In the genomic region with DNA sequence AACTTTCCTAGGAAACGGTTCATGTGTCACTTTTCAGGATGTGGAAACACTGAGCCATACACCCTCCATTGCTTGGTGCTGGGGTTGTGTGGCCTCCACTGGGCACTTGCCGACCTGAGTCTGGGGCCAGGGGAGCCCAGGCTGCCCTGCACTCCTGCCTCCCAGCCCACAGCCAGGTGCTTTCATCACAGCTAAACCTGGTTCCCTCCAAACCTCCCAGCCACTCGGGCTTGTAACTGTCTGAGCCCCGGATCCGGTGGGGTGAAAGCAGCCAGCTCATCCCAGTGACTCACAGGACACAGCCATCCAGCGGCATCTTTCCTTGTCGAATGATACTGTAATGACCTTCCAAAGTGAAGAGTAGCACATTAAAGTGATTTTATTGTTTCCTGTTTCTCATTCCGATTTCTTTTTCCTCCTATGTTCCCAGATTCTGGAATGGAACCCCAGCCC, we compare ENCODE assay signal across 11 cellular contexts. TPM values are rescaled to one million over a fixed set of nuclear protein-coding genes. Genes with fewer than 3 reads are reported as not detected.
DNase-seq lines count a peak whose midpoint lies in the region; ATAC-seq, FAIRE-seq and TF ChIP-seq lines count a peak whose summit lies in the region.
"Had no signal": no experiment of that assay in that cellular context is flagged by ENCODE, and none has a peak within 500 bp of the region (broad histone marks: within the 10 kb centered on the region; RNA-seq: fewer than 3 reads in every experiment).

No MANE protein-coding gene starts in this region.

- H3K4me3 ChIP-seq in BJ (ENCODE audit: low read depth, low read length): no peak overlapping the region
- H3K4me3 ChIP-seq in mesendoderm (ENCODE audit: low read length): no peak overlapping the region

- H3K4me3 Mint-ChIP-seq in HFFc6 (peak overlapping the region; percentile 73), brain (no peak overlapping the region)

- no peak overlapping the region for H3K4ac ChIP-seq in mesendoderm (ENCODE audit: low read depth, low read length)

- H3K27ac Mint-ChIP-seq in HFFc6 (peak overlapping the region; percentile 93), brain (peak overlapping the region in 3 of 5 experiments; percentile 78 to 89 (median 81))

- ATAC-seq in GM19324 (IDR thresholded peaks at IDR 0.05; ENCODE audit: low FRiP score, unreplicated experiment): no peak

- H2BK15ac ChIP-seq in mesendoderm (replicated peaks; ENCODE audit: low read depth): no peak overlapping the region

- no CpG with 5 or more reads among the region's 8 CpGs for WGBS in mesendoderm (ENCODE audit: extremely low coverage, insufficient coverage, low lambda C conversion rate)

- DNase-seq in BJ (ENCODE audit: low read depth) (peak; percentile 30), HFFc6 (peak; percentile 84), mesendoderm (no peak), GM19238 (ENCODE audit: insufficient read length, low spot score) (no peak), GM19239 (ENCODE audit: insufficient read length, low spot score) (no peak), GF-D8 (lab: John Stamatoyannopoulos, UW) (no peak)
- DNase-seq: GDM1, NCI-H510A had no signal

- H2BK120ac ChIP-seq in mesendoderm (ENCODE audit: low read depth, low read length): no peak overlapping the region

- H3K4me2 ChIP-seq in mesendoderm (ENCODE audit: low read length): no peak overlapping the region

- H4K8ac ChIP-seq in mesendoderm (ENCODE audit: low read depth, low read length): no peak overlapping the region

- H3K23ac ChIP-seq in mesendoderm (ENCODE audit: low read length): no peak overlapping the region

- H3K79me2 ChIP-seq in mesendoderm (ENCODE audit: control insufficient read depth, insufficient read depth, low read length): peaks cover 2% of the 10 kb centered on the region

- no peak overlapping the region for H3K56ac ChIP-seq in mesendoderm (ENCODE audit: low read length)

- H3K4me1 ChIP-seq in mesendoderm (ENCODE audit: control insufficient read depth, low read depth, low read length): no peaks in the 10 kb centered on the region

- H3K9me3 Mint-ChIP-seq in HFFc6 (no peaks in the 10 kb centered on the region), brain (peaks cover 0 to 4% (median 0%) of the 10 kb centered on the region in 5 experiments)

- peaks cover 28% of the 10 kb centered on the region for H3K27me3 Mint-ChIP-seq in HFFc6 (ENCODE audit: insufficient read depth)
- no peaks in the 10 kb centered on the region for H3K27me3 Mint-ChIP-seq in brain

- peaks cover 33% of the 10 kb centered on the region for H3K36me3 Mint-ChIP-seq in HFFc6 (ENCODE audit: low read depth)
- peaks cover 42% of the 10 kb centered on the region for H3K36me3 Mint-ChIP-seq in brain

- H4K5ac ChIP-seq in mesendoderm (ENCODE audit: low read length): no peak overlapping the region

- CTCF ChIA-PET in BJ (lab: Yijun Ruan, JAX): no interaction called here

- peaks cover 7% of the 10 kb centered on the region for H3K79me1 ChIP-seq in mesendoderm (ENCODE audit: low read length)

- H3K9ac ChIP-seq in mesendoderm (ENCODE audit: low read length): no peak overlapping the region

- peak overlapping the region; percentile 13 for H3K27ac ChIP-seq in mesendoderm (ENCODE audit: low read depth, low read length)

- H3K27me3 ChIP-seq in BJ (ENCODE audit: control insufficient read depth, insufficient read depth, low read length): no peaks in the 10 kb centered on the region
- no peaks in the 10 kb centered on the region for H3K27me3 ChIP-seq in mesendoderm (ENCODE audit: insufficient read depth, low read length, poor library complexity)

- H3K36me3 ChIP-seq in BJ (ENCODE audit: control insufficient read depth, insufficient read depth, low read length) (peaks cover 21% of the 10 kb centered on the region), mesendoderm (ENCODE audit: control insufficient read depth, insufficient read depth, low read length) (peaks cover 11% of the 10 kb centered on the region)

- H3K4me1 Mint-ChIP-seq in HFFc6 (ENCODE audit: low read depth): peaks cover 52% of the 10 kb centered on the region
- peaks cover 4% of the 10 kb centered on the region for H3K4me1 Mint-ChIP-seq in brain

- TF ChIP-seq CTCF in BJ (IDR thresholded peaks at IDR 0.05; ENCODE audit: insufficient read depth, low read depth, low read length): no peak
- no peak for TF ChIP-seq CTCF in HFFc6 (IDR thresholded peaks at IDR 0.05)
- TF ChIP-seq CTCF in brain (conservative IDR thresholded peaks at IDR 0.05): no peak

- POLR2A ChIA-PET in BJ (lab: Charles Lee): interaction anchor here (0.9 kb wide), 1 partner anchor 11 kb away, joined by 3 read pairs; no protein-coding TSS in a partner anchor

- no peak overlapping the region for H3K18ac ChIP-seq in mesendoderm (ENCODE audit: low read length)

- FAIRE-seq in GM19239 (lab: Jason Lieb, UNC): no peak

- no peak overlapping the region for H2AK5ac ChIP-seq in mesendoderm (ENCODE audit: low read length)

- H2BK5ac ChIP-seq in mesendoderm (ENCODE audit: low read length): no peak overlapping the region

RNA-seq across cellular contexts. Expression of a gene that starts 19.8 kb away (rescaled TPM):
- polyA plus RNA-seq in BJ (2011; rRNA removed) (88.0 and 119 TPM in 2 replicates), brain (ENCODE audit: insufficient read depth, low read depth, low replicate concordance) (407 TPM)
- polyA minus RNA-seq in BJ (2011; rRNA and poly(A)+ RNA removed): 60.0 and 111 TPM in 2 replicates
- 100 to 1,000 TPM in 3 of 6 experiments, 10 to 100 TPM in 3; 91.4 to 114 (median 97.9) TPM for total RNA-seq in HFFc6 (2021; fragmentation: NEBNext Ultra II Directional; extraction: Animal tissue kit (Norgen Biotek cat#: 25700))
- polyA plus RNA-seq in mesendoderm (2013, experiment 1 of 2): 81.0 TPM
- 79.6 TPM for polyA plus RNA-seq in mesendoderm (2013, experiment 2 of 2)

RNA-seq across cellular contexts. Expression of a gene that starts 33.2 kb away (rescaled TPM):
- polyA plus RNA-seq in BJ (2011; rRNA removed) (not detected in 2 replicates), brain (ENCODE audit: insufficient read depth, low read depth, low replicate concordance) (not detected)
- polyA minus RNA-seq in BJ (2011; rRNA and poly(A)+ RNA removed): not detected in 2 replicates
- not detected for total RNA-seq in HFFc6 (2021; fragmentation: NEBNext Ultra II Directional; extraction: Animal tissue kit (Norgen Biotek cat#: 25700))
- polyA plus RNA-seq in mesendoderm (2013, experiment 1 of 2): not detected
- not detected for polyA plus RNA-seq in mesendoderm (2013, experiment 2 of 2)
- total RNA-seq: subcutaneous adipose tissue had no signal

RNA-seq across cellular contexts. Expression of a gene that starts 51.3 kb away (rescaled TPM):
- polyA plus RNA-seq in BJ (2011; rRNA removed): 30.4 and 32.2 TPM in 2 replicates
- polyA minus RNA-seq in BJ (2011; rRNA and poly(A)+ RNA removed): 11.8 and 13.4 TPM in 2 replicates
- 10 to 100 TPM; 38.9 to 48.5 (median 44.3) TPM for total RNA-seq in HFFc6 (2021; fragmentation: NEBNext Ultra II Directional; extraction: Animal tissue kit (Norgen Biotek cat#: 25700))
- polyA plus RNA-seq in brain (ENCODE audit: insufficient read depth, low read depth, low replicate concordance): 4.8 TPM
- 59.3 TPM for polyA plus RNA-seq in mesendoderm (2013, experiment 1 of 2)
- 57.4 TPM for polyA plus RNA-seq in mesendoderm (2013, experiment 2 of 2)

RNA-seq across cellular contexts. Expression of a gene that starts 51.5 kb away (rescaled TPM):
- polyA plus RNA-seq in BJ (2011; rRNA removed): 5.9 and 7.9 TPM in 2 replicates
- polyA minus RNA-seq in BJ (2011; rRNA and poly(A)+ RNA removed): 3.6 and 3.7 TPM in 2 replicates
- total RNA-seq in HFFc6 (2021; fragmentation: NEBNext Ultra II Directional; extraction: Animal tissue kit (Norgen Biotek cat#: 25700)): 1 to 10 TPM; 5.2 to 9.1 (median 6.9) TPM
- 12.4 TPM for polyA plus RNA-seq in brain (ENCODE audit: insufficient read depth, low read depth, low replicate concordance)
- polyA plus RNA-seq in mesendoderm (2013, experiment 1 of 2): 5.5 TPM
- polyA plus RNA-seq in mesendoderm (2013, experiment 2 of 2): 6.0 TPM

Comparison
In these comparisons a context has a peak if more than half of its experiments do, and no peak if none do; other contexts are left out.
1. DNase-seq: peak in BJ (single experiment) and HFFc6 (single experiment); none in mesendoderm (single experiment), GM19238 (single experiment), GM19239 (single experiment) and GF-D8 (single experiment).